ENCODE assay signal across 8 cellular contexts in genomic region chr2:101418704-101419663, GRCh38. TPM values are rescaled to one million over a fixed set of nuclear protein-coding genes. Genes with fewer than 3 reads are reported as not detected.
DNase-seq lines count a peak whose midpoint lies in the region; ATAC-seq lines count a peak whose summit lies in the region.

No MANE protein-coding gene starts in this region.

- H3K4me3 Mint-ChIP-seq in CD8-positive, alpha-beta memory T cell: no peak overlapping the region

- H3K4me3 ChIP-seq in CD8-positive, alpha-beta memory T cell (ENCODE audit: low read length): no peak overlapping the region

- no peaks in the 10 kb centered on the region for H3K36me3 ChIP-seq in CD8-positive, alpha-beta memory T cell (ENCODE audit: insufficient read depth, low read length)

- H3K27ac ChIP-seq in CD8-positive, alpha-beta memory T cell (ENCODE audit: low read depth, low read length): no peak overlapping the region

- POLR2A ChIA-PET in CD8-positive, alpha-beta memory T cell (lab: Charles Lee): interaction anchor here (0.5 to 0.8 kb wide), 2 partner anchors 85 to 413 kb away, joined by 3 to 5 read pairs; no protein-coding TSS in a partner anchor

- no peaks in the 10 kb centered on the region for H3K27me3 ChIP-seq in CD8-positive, alpha-beta memory T cell (ENCODE audit: insufficient read depth, low read length, poor library complexity, severe bottlenecking)

- no peak overlapping the region for H3K27ac Mint-ChIP-seq in CD8-positive, alpha-beta memory T cell

- H3K9me3 Mint-ChIP-seq in CD8-positive, alpha-beta memory T cell: peaks cover 0 to 6% (median 3%) of the 10 kb centered on the region in 5 donors

- CTCF ChIA-PET in CD8-positive, alpha-beta memory T cell (lab: Charles Lee): interaction anchor here (0.8 to 4.7 kb wide), 19 partner anchors 10 to 822 kb away, joined by 3 to 36 read pairs (median 4); no protein-coding TSS in a partner anchor

- DNase-seq in CD8-positive, alpha-beta memory T cell: peak; percentile 28 to 61 (median 40)
- DNase-seq in HPDE6-E6E7 (ENCODE audit: extremely low spot score) (peak; percentile 52), RPMI8226 (peak; percentile 58), glomerular endothelial cell (ENCODE audit: extremely low read depth, low read depth, low spot score) (peak; percentile 64), pulmonary artery endothelial cell (ENCODE audit: low read depth, low spot score) (peak; percentile 33), islet precursor cell (no peak)
- DNase-seq in activated effector memory CD4-positive, alpha-beta T cell treated with anti-CD3 and anti-CD28 coated beads, Interleukin-2, amount 50 U/mL, for 16 hours: peak; percentile 75

- peaks cover 2 to 20% of the 10 kb centered on the region in 2 donors for H3K27me3 Mint-ChIP-seq in CD8-positive, alpha-beta memory T cell

- ATAC-seq in GM18517 (IDR thresholded peaks at IDR 0.05; ENCODE audit: unreplicated experiment): no peak

- no peaks in the 10 kb centered on the region for H3K4me1 Mint-ChIP-seq in CD8-positive, alpha-beta memory T cell

- peaks cover 0 to 6% (median 0%) of the 10 kb centered on the region in 3 donors for H3K36me3 Mint-ChIP-seq in CD8-positive, alpha-beta memory T cell

- H3K9me3 ChIP-seq in CD8-positive, alpha-beta memory T cell (ENCODE audit: low read length): no peaks in the 10 kb centered on the region

- no peaks in the 10 kb centered on the region for H3K4me1 ChIP-seq in CD8-positive, alpha-beta memory T cell (ENCODE audit: insufficient read depth, low read length)

RNA-seq across cellular contexts. Expression of gene CREG2, which starts 31.7 kb away (rescaled TPM):
- not detected for total RNA-seq in CD8-positive, alpha-beta memory T cell
- polyA plus RNA-seq in CD8-positive, alpha-beta memory T cell: not detected
- total RNA-seq in glomerular endothelial cell (17.7 and 31.7 TPM in 2 replicates), pulmonary artery endothelial cell (0.81 and 1.6 TPM in 2 replicates)

RNA-seq across cellular contexts. Expression of gene RFX8, which starts 55.9 kb away (rescaled TPM):
- total RNA-seq in CD8-positive, alpha-beta memory T cell: not detected
- polyA plus RNA-seq in CD8-positive, alpha-beta memory T cell: not detected
- total RNA-seq in glomerular endothelial cell: 0.10 and 1.6 TPM in 2 replicates
- total RNA-seq in pulmonary artery endothelial cell: 0.66 and 1.3 TPM in 2 replicates
